Comparison of ENCODE assay signal across 21 cellular contexts in genomic region chr7:36795451-36796021, GRCh38.
DNase-seq lines count a peak whose midpoint lies in the region; FAIRE-seq and TF ChIP-seq lines count a peak whose summit lies in the region.
"Had no signal": no experiment of that assay in that cellular context is flagged by ENCODE, and none has a peak within 500 bp of the region (broad histone marks: within the 10 kb centered on the region; RNA-seq: fewer than 3 reads in every experiment).

No MANE protein-coding gene starts in this region.

- CTCF ChIA-PET in activated naive CD4-positive, alpha-beta T cell treated with anti-CD3 and anti-CD28 coated beads, Interleukin-2, amount 10 ng/mL, durations not matched to agents 7 days and 5 days (lab: Charles Lee) = interaction anchor here (0.8 kb wide), 1 partner anchor 29 kb away, joined by 4 read pairs; no protein-coding TSS in a partner anchor

- H3K4me1 ChIP-seq in kidney (ENCODE audit: control insufficient read depth in 1 of 2, insufficient read depth in 1 of 2, low read depth in 1 of 2, low read length in 2 of 2) = peaks cover 2 to 17% of the 10 kb centered on the region in 2 donors
- H3K4me1 ChIP-seq: prostate gland, upper lobe of left lung had no signal

- no peak overlapping the region for H3K27ac Mint-ChIP-seq in activated naive CD4-positive, alpha-beta T cell treated with anti-CD3 and anti-CD28 coated beads, Interleukin-2, amount 10 ng/mL, durations not matched to agents 7 days and 5 days
- H3K27ac Mint-ChIP-seq: activated T-helper 2 cell treated with anti-CD3 and anti-CD28 coated beads, Interferon-gamma antibody, Interleukin-2, Interleukin-4, amounts not matched to agents 10 μg/mL and 5 μg/mL and 100 μg/mL, durations not matched to agents 14 hours and 24 hours and 36 hours; stimulated activated naive B cell treated with anti-CD40 and anti-IgM and Interleukin-4, amounts not matched to agents 10 μg/mL and 1 μg/mL and 100 μg/mL, for 72 hours had no signal

- TF ChIP-seq CTCF in kidney (IDR thresholded peaks at IDR 0.05; ENCODE audit: borderline replicate concordance, extremely low read depth, insufficient read depth) = no peak

- peaks cover 6% of the 10 kb centered on the region for H3K27me3 Mint-ChIP-seq in activated naive CD4-positive, alpha-beta T cell treated with anti-CD3 and anti-CD28 coated beads, Interleukin-2, amount 10 ng/mL, durations not matched to agents 7 days and 5 days

- H3K36me3 Mint-ChIP-seq in activated naive CD4-positive, alpha-beta T cell treated with anti-CD3 and anti-CD28 coated beads, Interleukin-2, amount 10 ng/mL, durations not matched to agents 7 days and 5 days = no peaks in the 10 kb centered on the region
- H3K36me3 Mint-ChIP-seq: stimulated activated naive B cell treated with anti-CD40 and anti-IgM and Interleukin-4, amounts not matched to agents 10 μg/mL and 1 μg/mL and 100 μg/mL, for 72 hours had no signal

- no peak overlapping the region for H3K9ac ChIP-seq in kidney (ENCODE audit: low read length in 2 of 2)

- no peaks in the 10 kb centered on the region for H3K9me3 ChIP-seq in kidney (ENCODE audit: control insufficient read depth in 1 of 2, low read length in 2 of 2)
- H3K9me3 ChIP-seq: prostate gland, upper lobe of left lung had no signal

- intact Hi-C loops in kidney (cut with DNase I) = no loop called here

- peak; percentile 69 for FAIRE-seq in kidney (lab: Jason Lieb, UNC)
- FAIRE-seq: RCC 7860 had no signal

- no peak overlapping the region for H3K4me3 ChIP-seq in kidney (ENCODE audit: low read length in 2 of 2)
- H3K4me3 ChIP-seq: prostate gland, upper lobe of left lung had no signal

- peak; percentile 37 for DNase-seq in DMS153 (lab: John Stamatoyannopoulos, UW)
- DNase-seq in DMS153 treated with DMSO at 0.1 percent for 48 hours (lab: John Stamatoyannopoulos, UW; ENCODE audit: unreplicated experiment) = no peak
- peak; percentile 48 for DNase-seq in amniotic epithelial cell (ENCODE audit: low read depth)
- no peak for DNase-seq in kidney
- DNase-seq in renal cortical epithelial cell (ENCODE audit: low read depth) = peak; percentile 53
- no peak for DNase-seq in activated naive CD4-positive, alpha-beta T cell treated with anti-CD3 and anti-CD28 coated beads, Interleukin-2, amount 10 ng/mL, durations not matched to agents 7 days and 5 days
- no peak for DNase-seq in C1 segment of cervical spinal cord (lab: John Stamatoyannopoulos, UW)
- DNase-seq in HT-29 (ENCODE audit: low spot score) = no peak
- DNase-seq: activated CD8-positive, alpha-beta memory T cell treated with anti-CD3 and anti-CD28 coated beads for 24 hours; aorta; cortex of kidney; erythroblast; MV-4-11; NCI-H2107; stimulated activated CD4-positive, alpha-beta T cell treated with anti-CD3 and anti-CD28 coated beads, Interleukin-12 subunit alpha, Interleukin-12 subunit beta, amount 100 ng/mL, for 4 hours; stimulated activated naive B cell treated with anti-CD40 and anti-IgM and Interleukin-4, amounts not matched to agents 10 μg/mL and 1 μg/mL and 100 μg/mL, for 72 hours had no signal

- H3K27ac ChIP-seq in kidney (ENCODE audit: low read depth in 2 of 2, low read length in 2 of 2) = peak overlapping the region; percentile 75 to 81
- H3K27ac ChIP-seq: 22Rv1, prostate gland, upper lobe of left lung had no signal

- no peak overlapping the region for H3K4me3 Mint-ChIP-seq in activated naive CD4-positive, alpha-beta T cell treated with anti-CD3 and anti-CD28 coated beads, Interleukin-2, amount 10 ng/mL, durations not matched to agents 7 days and 5 days
- H3K4me3 Mint-ChIP-seq: stimulated activated naive B cell treated with anti-CD40 and anti-IgM and Interleukin-4, amounts not matched to agents 10 μg/mL and 1 μg/mL and 100 μg/mL, for 72 hours had no signal

- H3K9me3 Mint-ChIP-seq in activated naive CD4-positive, alpha-beta T cell treated with anti-CD3 and anti-CD28 coated beads, Interleukin-2, amount 10 ng/mL, durations not matched to agents 7 days and 5 days = no peaks in the 10 kb centered on the region
- H3K9me3 Mint-ChIP-seq: activated T-helper 2 cell treated with anti-CD3 and anti-CD28 coated beads, Interferon-gamma antibody, Interleukin-2, Interleukin-4, amounts not matched to agents 10 μg/mL and 5 μg/mL and 100 μg/mL, durations not matched to agents 14 hours and 24 hours and 36 hours; stimulated activated naive B cell treated with anti-CD40 and anti-IgM and Interleukin-4, amounts not matched to agents 10 μg/mL and 1 μg/mL and 100 μg/mL, for 72 hours had no signal

- no peaks in the 10 kb centered on the region for H3K36me3 ChIP-seq in kidney (ENCODE audit: control insufficient read depth in 1 of 2, insufficient read depth in 2 of 2, low read length in 2 of 2)
- H3K36me3 ChIP-seq: prostate gland, upper lobe of left lung had no signal

- H3K4me1 Mint-ChIP-seq in activated naive CD4-positive, alpha-beta T cell treated with anti-CD3 and anti-CD28 coated beads, Interleukin-2, amount 10 ng/mL, durations not matched to agents 7 days and 5 days = peaks cover 8% of the 10 kb centered on the region

Comparison
In these comparisons a context has a peak if more than half of its experiments do, and no peak if none do; other contexts are left out.
1. DNase-seq: peak in DMS153 (single experiment), amniotic epithelial cell (single experiment) and renal cortical epithelial cell (single experiment); none in DMS153 treated with DMSO at 0.1 percent for 48 hours (single experiment), kidney (single experiment), activated naive CD4-positive, alpha-beta T cell treated with anti-CD3 and anti-CD28 coated beads, Interleukin-2, amount 10 ng/mL, durations not matched to agents 7 days and 5 days (single experiment), C1 segment of cervical spinal cord (0 of 14) and HT-29 (single experiment).